In the genomic region with DNA sequence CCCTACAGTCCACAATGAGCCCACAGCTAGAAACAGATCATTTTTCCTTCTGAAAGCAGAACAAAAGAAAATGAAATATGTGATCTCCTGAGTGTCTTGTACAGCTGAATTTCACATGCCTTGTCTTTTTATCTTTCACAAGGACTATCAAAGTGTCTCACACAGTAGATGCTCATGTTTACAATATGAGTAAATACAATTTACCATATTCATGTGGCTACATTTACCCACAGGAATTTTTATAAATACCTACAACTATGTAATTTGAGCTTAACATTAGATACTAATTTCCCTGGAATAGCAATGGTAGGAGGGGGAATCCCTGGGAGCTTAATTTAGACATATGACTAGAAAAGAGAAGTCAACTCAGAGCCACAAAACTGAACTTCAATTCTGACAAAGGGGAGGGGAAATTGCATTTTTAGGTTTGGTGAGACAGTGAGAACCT, we compare ENCODE assay signal across 10 cellular contexts.
DNase-seq lines count a peak whose midpoint lies in the region; ATAC-seq and TF ChIP-seq lines count a peak whose summit lies in the region.
"Had no signal": no experiment of that assay in that cellular context is flagged by ENCODE, and none has a peak within 500 bp of the region (broad histone marks: within the 10 kb centered on the region; RNA-seq: fewer than 3 reads in every experiment).

No MANE protein-coding gene starts in this region.

- no peaks in the 10 kb centered on the region for H3K36me3 ChIP-seq in prostate gland

- no peak overlapping the region for H3K27ac ChIP-seq in prostate gland

- H3K9me3 ChIP-seq in prostate gland: no peaks in the 10 kb centered on the region

- H3K27me3 ChIP-seq in prostate gland (replicated peaks; ENCODE audit: insufficient read depth): no peaks in the 10 kb centered on the region

- no peak overlapping the region for H3K4me3 ChIP-seq in AG10803 (ENCODE audit: low read length)
- H3K4me3 ChIP-seq in astrocyte of the cerebellum (ENCODE audit: low read depth, low read length): no peak overlapping the region
- no peak overlapping the region for H3K4me3 ChIP-seq in prostate gland

- in situ Hi-C loops in astrocyte of the cerebellum (cut with HindIII; ENCODE audit: low sequenced_read_pairs): no loop called here

- no peaks in the 10 kb centered on the region for H3K4me1 ChIP-seq in prostate gland (replicated peaks)

- intact Hi-C loops in prostate gland (cut with DNase I): no loop called here

- ATAC-seq in GM19455 (IDR thresholded peaks at IDR 0.05; ENCODE audit: unreplicated experiment) (peak; percentile 7), HG03103 (IDR thresholded peaks at IDR 0.05; ENCODE audit: low read depth, unreplicated experiment) (peak; percentile 39)

- no peak for TF ChIP-seq CTCF in AG10803 (conservative IDR thresholded peaks at IDR 0.05; ENCODE audit: low read length)
- no peak for TF ChIP-seq CTCF in astrocyte of the cerebellum (IDR thresholded peaks at IDR 0.05; ENCODE audit: low read depth, low read length, missing control alignments)
- no peak for TF ChIP-seq CTCF in prostate gland (IDR thresholded peaks at IDR 0.05)

- peak; percentile 77 for DNase-seq in AG10803 (ENCODE audit: low read depth)
- peak; percentile 41 for DNase-seq in astrocyte of the cerebellum (ENCODE audit: low read depth)
- no peak for DNase-seq in stimulated activated CD4-positive, alpha-beta T cell treated with anti-CD3 and anti-CD28 coated beads, Interleukin-4, amount 100 ng/mL, for 1 hour
- DNase-seq in putamen (ENCODE audit: low spot score): no peak
- DNase-seq in GOT3 (lab: John Stamatoyannopoulos, UW): no peak
- no peak for DNase-seq in prostate gland (ENCODE audit: low spot score)
- DNase-seq: activated naive CD8-positive, alpha-beta T cell treated with anti-CD3 and anti-CD28 coated beads, Interleukin-2, amount 10 ng/mL, durations not matched to agents 7 days and 5 days; CD4-positive, CD25-positive, alpha-beta regulatory T cell had no signal

- no peak for TF ChIP-seq POLR2A in prostate gland (IDR thresholded peaks at IDR 0.05)

Comparison
In these comparisons a context has a peak if more than half of its experiments do, and no peak if none do; other contexts are left out.
1. DNase-seq: peak in AG10803 (single experiment) and astrocyte of the cerebellum (single experiment); none in stimulated activated CD4-positive, alpha-beta T cell treated with anti-CD3 and anti-CD28 coated beads, Interleukin-4, amount 100 ng/mL, for 1 hour (single experiment), putamen (single experiment), GOT3 (single experiment) and prostate gland (single experiment).